Comparison of ENCODE assay signal across 9 cellular contexts in the genomic region with DNA sequence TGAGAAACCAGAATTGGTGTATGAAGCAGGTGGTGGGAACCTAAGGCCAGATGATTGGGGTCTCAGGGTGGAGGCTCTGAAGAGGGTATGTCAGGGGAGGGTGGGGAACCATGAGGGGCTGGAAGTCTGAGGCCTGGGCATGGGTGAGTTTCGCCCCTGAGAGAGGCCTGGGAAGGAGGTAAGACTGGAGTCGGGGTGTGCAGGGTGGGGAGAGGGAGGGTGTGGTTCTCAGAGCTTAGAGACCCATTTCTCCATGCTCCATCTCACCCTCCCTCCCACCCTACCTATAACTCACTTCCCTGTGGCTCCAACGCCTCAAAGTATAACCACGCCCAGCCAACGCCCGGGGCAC. TPM values are rescaled to one million over a fixed set of nuclear protein-coding genes. Genes with fewer than 3 reads are reported as not detected.
DNase-seq lines count a peak whose midpoint lies in the region; ATAC-seq, FAIRE-seq and TF ChIP-seq lines count a peak whose summit lies in the region.
"Had no signal": no experiment of that assay in that cellular context is flagged by ENCODE, and none has a peak within 500 bp of the region (broad histone marks: within the 10 kb centered on the region; RNA-seq: fewer than 3 reads in every experiment).

No MANE protein-coding gene starts in this region.

- TF ChIP-seq CTCF in HepG2 (CRISPR knock-in tag; IDR thresholded peaks at IDR 0.05) (no peak), right lobe of liver (IDR thresholded peaks at IDR 0.05) (no peak), esophagus squamous epithelium (IDR thresholded peaks at IDR 0.05) (no peak), body of pancreas (IDR thresholded peaks at IDR 0.05) (no peak)

- peaks cover 0 to 6% of the 10 kb centered on the region in 2 experiments; a peak in 1 of 5 replicates for H3K27me3 ChIP-seq in HepG2 (ENCODE audit: control insufficient read depth in 1 of 2, insufficient read depth in 2 of 2, low read length in 2 of 2)
- no peaks in the 10 kb centered on the region for H3K27me3 ChIP-seq in right lobe of liver
- peaks cover 0 to 4% (median 0%) of the 10 kb centered on the region in 4 donors for H3K27me3 ChIP-seq in esophagus squamous epithelium
- H3K27me3 ChIP-seq in body of pancreas, result no peaks in the 10 kb centered on the region
- H3K27me3 ChIP-seq: thyroid gland had no signal

- H3K4me2 ChIP-seq in HepG2 (ENCODE audit: low read depth, low read length), result peak overlapping the region; percentile 53; the same call in 1 of the 2 replicates

- no peak overlapping the region for H3K9ac ChIP-seq in HepG2 (ENCODE audit: insufficient read depth, low read depth, low read length)

- 8% methylated on average over 5 of the region's 6 CpGs for WGBS in HepG2 (ENCODE audit: low lambda C conversion rate)
- WGBS in right lobe of liver (ENCODE audit: insufficient coverage, low coverage, low lambda C conversion rate, missing lambda C conversion rate), result 20% methylated on average over 3 of the region's 6 CpGs
- 18 to 33% methylated on average over 2 to 6 of the region's 6 CpGs for WGBS in esophagus squamous epithelium, 2 donors
- WGBS in body of pancreas, 2 donors, result 19 to 24% methylated on average over 5 to 6 of the region's 6 CpGs

- TF ChIP-seq POLR2A in HepG2 (IDR thresholded peaks at IDR 0.05; ENCODE audit: insufficient read depth in 1 of 2, low read depth in 2 of 2, low read length in 2 of 2), result no peak
- TF ChIP-seq POLR2A in right lobe of liver (IDR thresholded peaks at IDR 0.05), result no peak
- no peak for TF ChIP-seq POLR2A in esophagus squamous epithelium (IDR thresholded peaks at IDR 0.05)
- TF ChIP-seq POLR2A in body of pancreas (IDR thresholded peaks at IDR 0.05), result no peak

- H3K9me3 ChIP-seq in HepG2 (ENCODE audit: low read length) (no peaks in the 10 kb centered on the region), right lobe of liver (no peaks in the 10 kb centered on the region), esophagus squamous epithelium (no peaks in the 10 kb centered on the region), body of pancreas (no peaks in the 10 kb centered on the region)
- H3K9me3 ChIP-seq: thyroid gland had no signal

- no TSS peak for BruUV-seq in HepG2 (replicated peaks; lab: Mats Ljungman, UMichigan)

- in situ Hi-C loops in HepG2 (cut with HindIII; ENCODE audit: extremely low pct_ligation_motif_present, low pct_unique_long_range_greater_than_20kb), result no loop called here

- intact Hi-C loops in HepG2 (cut with micrococcal nuclease; ENCODE audit: unreplicated experiment), result no loop called here
- intact Hi-C loops in right lobe of liver (cut with DNase I), result no loop called here
- intact Hi-C loops in esophagus squamous epithelium (cut with DNase I), result no loop called here
- intact Hi-C loops in body of pancreas (cut with DNase I), result no loop called here

- FAIRE-seq in HepG2 (lab: Jason Lieb, UNC), result no peak
- FAIRE-seq: islet of Langerhans had no signal

- H3K4me3 ChIP-seq in HepG2 (replicated peaks in 1 of 3; ENCODE audit: insufficient read depth in 1 of 3, low read depth in 2 of 3, low read length in 3 of 3) (peak overlapping the region in 1 of 3 experiments; percentile 84; a peak in 2 of 6 replicates), right lobe of liver (no peak overlapping the region), esophagus squamous epithelium (peak overlapping the region in 2 of 4 donors; percentile 79 to 91), body of pancreas (no peak overlapping the region)

- H4K20me1 ChIP-seq in HepG2 (ENCODE audit: insufficient read depth, low read length), result no peaks in the 10 kb centered on the region

- no peak for TF ChIP-seq EP300 in HepG2 (IDR thresholded peaks at IDR 0.05; ENCODE audit: low read depth in 2 of 2, low read length in 2 of 2)
- no peak for TF ChIP-seq EP300 in HepG2 (CRISPR knock-in tag; IDR thresholded peaks at IDR 0.05; ENCODE audit: borderline replicate concordance)

- H3K4me1 ChIP-seq in HepG2 (ENCODE audit: insufficient read depth, low read length) (peaks cover 40% of the 10 kb centered on the region), right lobe of liver (peaks cover 0 to 10% (median 0%) of the 10 kb centered on the region in 4 donors), esophagus squamous epithelium (peaks cover 23 to 52% (median 27%) of the 10 kb centered on the region in 3 donors), body of pancreas (peaks cover 27% of the 10 kb centered on the region)

- no peak for TF ChIP-seq RAD21 in HepG2 (CRISPR knock-in tag; IDR thresholded peaks at IDR 0.05)

- H3K27ac ChIP-seq in HepG2 (ENCODE audit: extremely low read length, insufficient read depth, low read length), result no peak overlapping the region
- H3K27ac ChIP-seq in right lobe of liver, result no peak overlapping the region
- peak overlapping the region; percentile 75 to 92 (median 87) for H3K27ac ChIP-seq in esophagus squamous epithelium
- peak overlapping the region in 1 of 4 donors; percentile 95 for H3K27ac ChIP-seq in body of pancreas

- POLR2A ChIA-PET in HepG2 (lab: Yijun Ruan, JAX), result interaction anchor here (0.7 kb wide), 1 partner anchor 158 kb away, joined by 3 read pairs; no protein-coding TSS in a partner anchor

- CTCF ChIA-PET in HepG2 (lab: Yijun Ruan, JAX; ENCODE audit: low intra/inter-chr PET ratio, low total read pairs), result interaction anchor here (1.0 kb wide), 1 partner anchor 116 kb away, joined by 3 read pairs; no protein-coding TSS in a partner anchor

- no peak overlapping the region for H2AFZ ChIP-seq in HepG2 (ENCODE audit: low read length)

- ATAC-seq in HepG2, result no peak; the same call in 2 of the 3 replicates
- no peak for ATAC-seq in right lobe of liver
- no peak for ATAC-seq in GM18907 (IDR thresholded peaks at IDR 0.05; ENCODE audit: unreplicated experiment)
- ATAC-seq in body of pancreas, result no peak

- peaks cover 8% of the 10 kb centered on the region for H3K79me2 ChIP-seq in HepG2 (ENCODE audit: insufficient read depth, low read length)

- DNase-seq in HepG2 (ENCODE audit: low spot score), result no peak
- DNase-seq in right lobe of liver, result no peak
- no peak for DNase-seq in esophagus squamous epithelium (lab: John Stamatoyannopoulos, UW)
- no peak for DNase-seq in body of pancreas
- no peak for DNase-seq in activated gamma-delta T cell (lab: John Stamatoyannopoulos, UW)
- DNase-seq: activated CD4-positive, CD25-positive, alpha-beta regulatory T cell treated with anti-CD3 and anti-CD28 coated beads, Interleukin-2, amount 50 U/mL, for 72 hours had no signal

- H3K36me3 ChIP-seq in HepG2 (replicated peaks in 1 of 2; ENCODE audit: control insufficient read depth in 1 of 2, insufficient read depth in 2 of 2, low read length in 2 of 2), result no peaks in the 10 kb centered on the region
- H3K36me3 ChIP-seq in right lobe of liver, result no peaks in the 10 kb centered on the region
- no peaks in the 10 kb centered on the region for H3K36me3 ChIP-seq in esophagus squamous epithelium
- no peaks in the 10 kb centered on the region for H3K36me3 ChIP-seq in body of pancreas (replicated peaks in 1 of 2; ENCODE audit: insufficient read depth in 1 of 2, low read depth in 2 of 2)
- H3K36me3 ChIP-seq: thyroid gland had no signal

RNA-seq across cellular contexts. Expression of a gene that starts 1.0 kb away (rescaled TPM):
- total RNA-seq in HepG2 (2016; rRNA removed; fragmentation: Illumina TruSeq; extraction: Trizol), result 1.7 and 3.4 TPM in 2 replicates
- total RNA-seq in HepG2 (2016; cell fraction: cytosol; rRNA removed; fragmentation: Illumina TruSeq; extraction: Trizol; ENCODE audit: low read depth), result 0.30 and 0.35 TPM in 2 replicates
- 2.3 and 3.2 TPM in 2 replicates for total RNA-seq in HepG2 (2016; cell fraction: insoluble cytoplasmic fraction; rRNA removed; fragmentation: Illumina TruSeq; extraction: Trizol)
- total RNA-seq in HepG2 (2016; cell fraction: membrane; rRNA removed; fragmentation: Illumina TruSeq; extraction: Trizol), result 1.5 TPM in 2 replicates
- total RNA-seq in HepG2 (2016; cell fraction: nucleus; rRNA removed; fragmentation: Illumina TruSeq; extraction: Trizol), result 2.7 and 3.4 TPM in 2 replicates
- polyA plus RNA-seq in HepG2 (2011; rRNA removed), result 1.2 and 1.5 TPM in 2 replicates
- polyA plus RNA-seq in HepG2 (2011; cell fraction: cytosol; rRNA removed), result 0.91 and 1.1 TPM in 2 replicates
- 3.2 and 6.3 TPM in 2 replicates for polyA plus RNA-seq in HepG2 (2011; cell fraction: nucleus; rRNA removed)
- polyA plus RNA-seq in HepG2 (2012), result 1.5 and 1.8 TPM in 2 replicates
- polyA plus RNA-seq in HepG2 (2016; cell fraction: cytosol; fragmentation: Illumina TruSeq; extraction: Trizol; ENCODE audit: low read depth), result 0.21 and 0.23 TPM in 2 replicates
- polyA plus RNA-seq in HepG2 (2016; cell fraction: insoluble cytoplasmic fraction; fragmentation: Illumina TruSeq; extraction: Trizol; ENCODE audit: low read depth), result 2.2 and 3.4 TPM in 2 replicates
- 0.58 and 0.76 TPM in 2 replicates for polyA plus RNA-seq in HepG2 (2016; cell fraction: membrane; fragmentation: Illumina TruSeq; extraction: Trizol; ENCODE audit: low read depth)
- 5.0 and 5.4 TPM in 2 replicates for polyA plus RNA-seq in HepG2 (2016; cell fraction: nucleus; fragmentation: Illumina TruSeq; extraction: Trizol; ENCODE audit: insufficient read depth, low read depth)
- polyA minus RNA-seq in HepG2 (2011; rRNA and poly(A)+ RNA removed; ENCODE audit: low replicate concordance), result 3.3 and 11.9 TPM in 2 replicates
- 5.0 and 6.3 TPM in 2 replicates for polyA minus RNA-seq in HepG2 (2011; cell fraction: cytosol; rRNA and poly(A)+ RNA removed)
- 0.99 and 1.3 TPM in 2 replicates for polyA minus RNA-seq in HepG2 (2011; cell fraction: nucleus; rRNA and poly(A)+ RNA removed)
- total RNA-seq in right lobe of liver, result 1 to 10 TPM; 3.8 to 5.0 (median 4.7) TPM
- total RNA-seq in esophagus squamous epithelium, result 1 to 10 TPM; 1.6 to 6.6 (median 3.4) TPM
- 1 to 10 TPM; 3.6 to 8.9 TPM for total RNA-seq in body of pancreas

RNA-seq across cellular contexts. Expression of a gene that starts 23.1 kb away (rescaled TPM):
- total RNA-seq in HepG2 (2016; rRNA removed; fragmentation: Illumina TruSeq; extraction: Trizol) (0.69 and 0.97 TPM in 2 replicates), right lobe of liver (under 1 TPM in 2 of 6 experiments, not detected in 4; 0.31 to 0.43 TPM), esophagus squamous epithelium (1 to 10 TPM in 1 of 4 donors, under 1 TPM in 1, not detected in 2; 0.18 to 2.7 TPM), body of pancreas (1 to 10 TPM in 1 of 2 donors, under 1 TPM in 1; 0.66 to 2.1 TPM)
- 0.61 and 0.88 TPM in 2 replicates for total RNA-seq in HepG2 (2016; cell fraction: cytosol; rRNA removed; fragmentation: Illumina TruSeq; extraction: Trizol; ENCODE audit: low read depth)
- total RNA-seq in HepG2 (2016; cell fraction: insoluble cytoplasmic fraction; rRNA removed; fragmentation: Illumina TruSeq; extraction: Trizol), result 0.77 and 1.4 TPM in 2 replicates
- total RNA-seq in HepG2 (2016; cell fraction: membrane; rRNA removed; fragmentation: Illumina TruSeq; extraction: Trizol), result 0.49 and 0.65 TPM in 2 replicates
- total RNA-seq in HepG2 (2016; cell fraction: nucleus; rRNA removed; fragmentation: Illumina TruSeq; extraction: Trizol), result 2.3 and 2.7 TPM in 2 replicates
- polyA plus RNA-seq in HepG2 (2011; rRNA removed), result 5.5 and 7.2 TPM in 2 replicates
- polyA plus RNA-seq in HepG2 (2011; cell fraction: cytosol; rRNA removed), result 4.1 and 4.6 TPM in 2 replicates
- polyA plus RNA-seq in HepG2 (2011; cell fraction: nucleus; rRNA removed), result 71.3 and 86.8 TPM in 2 replicates
- 8.3 and 22.3 TPM in 2 replicates for polyA plus RNA-seq in HepG2 (2012)
- 1.0 and 2.0 TPM in 2 replicates for polyA plus RNA-seq in HepG2 (2016; cell fraction: cytosol; fragmentation: Illumina TruSeq; extraction: Trizol; ENCODE audit: low read depth)
- 1.7 and 1.9 TPM in 2 replicates for polyA plus RNA-seq in HepG2 (2016; cell fraction: insoluble cytoplasmic fraction; fragmentation: Illumina TruSeq; extraction: Trizol; ENCODE audit: low read depth)
- polyA plus RNA-seq in HepG2 (2016; cell fraction: membrane; fragmentation: Illumina TruSeq; extraction: Trizol; ENCODE audit: low read depth), result 1.6 TPM in 2 replicates
- 12.3 and 16.0 TPM in 2 replicates for polyA plus RNA-seq in HepG2 (2016; cell fraction: nucleus; fragmentation: Illumina TruSeq; extraction: Trizol; ENCODE audit: insufficient read depth, low read depth)
- polyA minus RNA-seq in HepG2 (2011; rRNA and poly(A)+ RNA removed; ENCODE audit: low replicate concordance), result 0.35 and 3.9 TPM in 2 replicates
- 1.4 and 4.3 TPM in 2 replicates for polyA minus RNA-seq in HepG2 (2011; cell fraction: cytosol; rRNA and poly(A)+ RNA removed)
- 5.0 and 5.5 TPM in 2 replicates for polyA minus RNA-seq in HepG2 (2011; cell fraction: nucleus; rRNA and poly(A)+ RNA removed)

RNA-seq across cellular contexts. Expression of a gene that starts 29.2 kb away (rescaled TPM):
- total RNA-seq in HepG2 (2016; rRNA removed; fragmentation: Illumina TruSeq; extraction: Trizol) (105 and 217 TPM in 2 replicates), right lobe of liver (1 to 10 TPM in 2 of 6 experiments, under 1 TPM in 1, not detected in 3; 0.27 to 2.9 (median 1.2) TPM), esophagus squamous epithelium (10 to 100 TPM; 13.2 to 82.6 (median 19.3) TPM), body of pancreas (10 to 100 TPM; 23.3 to 40.2 TPM)
- 96.8 and 118 TPM in 2 replicates for total RNA-seq in HepG2 (2016; cell fraction: cytosol; rRNA removed; fragmentation: Illumina TruSeq; extraction: Trizol; ENCODE audit: low read depth)
- 97.5 and 221 TPM in 2 replicates for total RNA-seq in HepG2 (2016; cell fraction: insoluble cytoplasmic fraction; rRNA removed; fragmentation: Illumina TruSeq; extraction: Trizol)
- 191 and 193 TPM in 2 replicates for total RNA-seq in HepG2 (2016; cell fraction: membrane; rRNA removed; fragmentation: Illumina TruSeq; extraction: Trizol)
- total RNA-seq in HepG2 (2016; cell fraction: nucleus; rRNA removed; fragmentation: Illumina TruSeq; extraction: Trizol), result 219 and 265 TPM in 2 replicates
- polyA plus RNA-seq in HepG2 (2011; rRNA removed), result 296 and 337 TPM in 2 replicates
- 347 and 628 TPM in 2 replicates for polyA plus RNA-seq in HepG2 (2011; cell fraction: cytosol; rRNA removed)
- polyA plus RNA-seq in HepG2 (2011; cell fraction: nucleus; rRNA removed), result 244 and 327 TPM in 2 replicates
- polyA plus RNA-seq in HepG2 (2012), result 231 and 373 TPM in 2 replicates
- 150 and 176 TPM in 2 replicates for polyA plus RNA-seq in HepG2 (2016; cell fraction: cytosol; fragmentation: Illumina TruSeq; extraction: Trizol; ENCODE audit: low read depth)
- polyA plus RNA-seq in HepG2 (2016; cell fraction: insoluble cytoplasmic fraction; fragmentation: Illumina TruSeq; extraction: Trizol; ENCODE audit: low read depth), result 122 and 154 TPM in 2 replicates
- 207 and 208 TPM in 2 replicates for polyA plus RNA-seq in HepG2 (2016; cell fraction: membrane; fragmentation: Illumina TruSeq; extraction: Trizol; ENCODE audit: low read depth)
- 462 and 526 TPM in 2 replicates for polyA plus RNA-seq in HepG2 (2016; cell fraction: nucleus; fragmentation: Illumina TruSeq; extraction: Trizol; ENCODE audit: insufficient read depth, low read depth)
- 0.47 and 301 TPM in 2 replicates for polyA minus RNA-seq in HepG2 (2011; rRNA and poly(A)+ RNA removed; ENCODE audit: low replicate concordance)
- 303 and 346 TPM in 2 replicates for polyA minus RNA-seq in HepG2 (2011; cell fraction: cytosol; rRNA and poly(A)+ RNA removed)
- polyA minus RNA-seq in HepG2 (2011; cell fraction: nucleus; rRNA and poly(A)+ RNA removed), result 45.4 and 52.2 TPM in 2 replicates

RNA-seq across cellular contexts. Expression of a gene that starts 47.2 kb away (rescaled TPM):
- total RNA-seq in HepG2 (2016; rRNA removed; fragmentation: Illumina TruSeq; extraction: Trizol), result 20.7 and 25.4 TPM in 2 replicates
- 16.9 and 18.9 TPM in 2 replicates for total RNA-seq in HepG2 (2016; cell fraction: cytosol; rRNA removed; fragmentation: Illumina TruSeq; extraction: Trizol; ENCODE audit: low read depth)
- 21.8 and 27.1 TPM in 2 replicates for total RNA-seq in HepG2 (2016; cell fraction: insoluble cytoplasmic fraction; rRNA removed; fragmentation: Illumina TruSeq; extraction: Trizol)
- 14.9 and 19.7 TPM in 2 replicates for total RNA-seq in HepG2 (2016; cell fraction: membrane; rRNA removed; fragmentation: Illumina TruSeq; extraction: Trizol)
- 11.7 and 15.7 TPM in 2 replicates for total RNA-seq in HepG2 (2016; cell fraction: nucleus; rRNA removed; fragmentation: Illumina TruSeq; extraction: Trizol)
- 7.5 and 7.6 TPM in 2 replicates for polyA plus RNA-seq in HepG2 (2011; rRNA removed)
- polyA plus RNA-seq in HepG2 (2011; cell fraction: cytosol; rRNA removed), result 10.8 and 16.3 TPM in 2 replicates
- 39.3 and 40.2 TPM in 2 replicates for polyA plus RNA-seq in HepG2 (2011; cell fraction: nucleus; rRNA removed)
- polyA plus RNA-seq in HepG2 (2012), result 8.3 and 10.1 TPM in 2 replicates
- polyA plus RNA-seq in HepG2 (2016; cell fraction: cytosol; fragmentation: Illumina TruSeq; extraction: Trizol; ENCODE audit: low read depth), result 9.6 and 12.0 TPM in 2 replicates
- 11.7 and 12.2 TPM in 2 replicates for polyA plus RNA-seq in HepG2 (2016; cell fraction: insoluble cytoplasmic fraction; fragmentation: Illumina TruSeq; extraction: Trizol; ENCODE audit: low read depth)
- polyA plus RNA-seq in HepG2 (2016; cell fraction: membrane; fragmentation: Illumina TruSeq; extraction: Trizol; ENCODE audit: low read depth), result 8.0 and 10.3 TPM in 2 replicates
- 19.7 and 20.4 TPM in 2 replicates for polyA plus RNA-seq in HepG2 (2016; cell fraction: nucleus; fragmentation: Illumina TruSeq; extraction: Trizol; ENCODE audit: insufficient read depth, low read depth)
- polyA minus RNA-seq in HepG2 (2011; rRNA and poly(A)+ RNA removed; ENCODE audit: low replicate concordance), result 2.0 and 4.9 TPM in 2 replicates
- polyA minus RNA-seq in HepG2 (2011; cell fraction: cytosol; rRNA and poly(A)+ RNA removed), result 2.6 and 2.7 TPM in 2 replicates
- polyA minus RNA-seq in HepG2 (2011; cell fraction: nucleus; rRNA and poly(A)+ RNA removed), result 2.4 and 2.6 TPM in 2 replicates
- 10 to 100 TPM; 30.4 to 71.7 (median 45.6) TPM for total RNA-seq in right lobe of liver
- total RNA-seq in esophagus squamous epithelium, result 10 to 100 TPM; 46.8 to 69.0 (median 56.6) TPM
- 100 to 1,000 TPM; 146 to 214 TPM for total RNA-seq in body of pancreas

RNA-seq across cellular contexts. Expression of a gene that starts 47.7 kb away (rescaled TPM):
- total RNA-seq in HepG2 (2016; rRNA removed; fragmentation: Illumina TruSeq; extraction: Trizol) (1.3 and 2.0 TPM in 2 replicates), right lobe of liver (1 to 10 TPM; 1.7 to 7.2 (median 4.9) TPM), esophagus squamous epithelium (1 to 10 TPM; 1.8 to 3.6 (median 2.1) TPM), body of pancreas (1 to 10 TPM; 4.9 to 6.5 TPM)
- total RNA-seq in HepG2 (2016; cell fraction: cytosol; rRNA removed; fragmentation: Illumina TruSeq; extraction: Trizol; ENCODE audit: low read depth), result 1.1 and 1.4 TPM in 2 replicates
- total RNA-seq in HepG2 (2016; cell fraction: insoluble cytoplasmic fraction; rRNA removed; fragmentation: Illumina TruSeq; extraction: Trizol), result 1.7 and 2.3 TPM in 2 replicates
- 2.2 TPM in 2 replicates for total RNA-seq in HepG2 (2016; cell fraction: membrane; rRNA removed; fragmentation: Illumina TruSeq; extraction: Trizol)
- 3.1 and 3.5 TPM in 2 replicates for total RNA-seq in HepG2 (2016; cell fraction: nucleus; rRNA removed; fragmentation: Illumina TruSeq; extraction: Trizol)
- polyA plus RNA-seq in HepG2 (2011; rRNA removed), result 2.7 and 3.2 TPM in 2 replicates
- polyA plus RNA-seq in HepG2 (2011; cell fraction: cytosol; rRNA removed), result 0.50 and 0.95 TPM in 2 replicates
- polyA plus RNA-seq in HepG2 (2011; cell fraction: nucleus; rRNA removed), result 31.6 and 41.4 TPM in 2 replicates
- 6.5 and 6.6 TPM in 2 replicates for polyA plus RNA-seq in HepG2 (2012)
- 2.6 and 2.8 TPM in 2 replicates for polyA plus RNA-seq in HepG2 (2016; cell fraction: cytosol; fragmentation: Illumina TruSeq; extraction: Trizol; ENCODE audit: low read depth)
- 5.0 and 6.1 TPM in 2 replicates for polyA plus RNA-seq in HepG2 (2016; cell fraction: insoluble cytoplasmic fraction; fragmentation: Illumina TruSeq; extraction: Trizol; ENCODE audit: low read depth)
- polyA plus RNA-seq in HepG2 (2016; cell fraction: membrane; fragmentation: Illumina TruSeq; extraction: Trizol; ENCODE audit: low read depth), result 4.2 TPM in 2 replicates
- 17.9 and 20.5 TPM in 2 replicates for polyA plus RNA-seq in HepG2 (2016; cell fraction: nucleus; fragmentation: Illumina TruSeq; extraction: Trizol; ENCODE audit: insufficient read depth, low read depth)
- polyA minus RNA-seq in HepG2 (2011; rRNA and poly(A)+ RNA removed; ENCODE audit: low replicate concordance), result 1.4 and 2.3 TPM in 2 replicates
- 2.1 and 2.7 TPM in 2 replicates for polyA minus RNA-seq in HepG2 (2011; cell fraction: cytosol; rRNA and poly(A)+ RNA removed)
- polyA minus RNA-seq in HepG2 (2011; cell fraction: nucleus; rRNA and poly(A)+ RNA removed), result 5.2 and 5.5 TPM in 2 replicates

Comparison
In these comparisons a context has a peak if more than half of its experiments do, and no peak if none do; other contexts are left out.
1. H3K27ac ChIP-seq: peak in esophagus squamous epithelium (4 of 4); none in HepG2 (single experiment) and right lobe of liver (0 of 3).